Comparison of ENCODE assay signal across 1 cellular context in the genomic region with DNA sequence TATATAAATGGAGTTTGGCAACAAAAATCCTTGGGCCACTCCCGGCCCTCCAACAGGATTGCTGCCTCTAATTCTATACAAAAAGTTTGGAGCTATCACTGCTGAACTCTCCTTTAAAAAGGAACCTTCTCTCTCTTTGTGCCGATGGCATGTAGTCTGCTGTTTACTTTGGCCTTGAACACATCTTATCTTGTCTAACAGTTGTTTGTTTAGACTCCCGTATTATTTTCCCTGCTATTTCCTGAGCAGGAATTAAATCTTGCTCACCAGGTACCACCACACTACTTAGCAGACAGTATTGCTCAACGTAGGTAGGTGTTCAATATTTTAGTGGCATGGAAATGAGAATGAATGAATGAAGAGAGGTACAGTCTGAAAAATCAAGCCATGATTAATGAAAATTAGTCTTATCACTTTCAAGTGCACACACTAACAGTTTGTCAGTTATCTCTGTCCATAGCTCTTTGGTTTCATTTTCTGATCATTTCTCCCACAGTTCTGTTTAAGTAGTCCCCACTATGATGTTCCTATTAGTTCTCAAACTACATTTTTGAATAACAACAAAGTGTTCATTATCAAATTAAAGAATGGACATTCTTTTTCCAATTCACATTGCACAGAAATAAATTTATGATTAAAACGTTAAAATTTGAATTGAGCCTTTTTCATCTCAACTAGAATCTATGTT.
TF ChIP-seq lines count a peak whose summit lies in the region.

No MANE protein-coding gene starts in this region.

TF ChIP-seq in endothelial cell of umbilical vein, 7 proteins besides CTCF, POLR2A, EP300 and RAD21 (continued from another document):
- TF ChIP-seq, protein P1, sequence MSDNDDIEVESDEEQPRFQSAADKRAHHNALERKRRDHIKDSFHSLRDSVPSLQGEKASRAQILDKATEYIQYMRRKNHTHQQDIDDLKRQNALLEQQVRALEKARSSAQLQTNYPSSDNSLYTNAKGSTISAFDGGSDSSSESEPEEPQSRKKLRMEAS (IDR thresholded peaks at IDR 0.05; ENCODE audit: insufficient read depth, insufficient read length) = no peak
- peak; percentile 35 for TF ChIP-seq POLR2AphosphoS5 (IDR thresholded peaks at IDR 0.05; ENCODE audit: insufficient read depth, low read depth, low read length)
